In the genomic region with DNA sequence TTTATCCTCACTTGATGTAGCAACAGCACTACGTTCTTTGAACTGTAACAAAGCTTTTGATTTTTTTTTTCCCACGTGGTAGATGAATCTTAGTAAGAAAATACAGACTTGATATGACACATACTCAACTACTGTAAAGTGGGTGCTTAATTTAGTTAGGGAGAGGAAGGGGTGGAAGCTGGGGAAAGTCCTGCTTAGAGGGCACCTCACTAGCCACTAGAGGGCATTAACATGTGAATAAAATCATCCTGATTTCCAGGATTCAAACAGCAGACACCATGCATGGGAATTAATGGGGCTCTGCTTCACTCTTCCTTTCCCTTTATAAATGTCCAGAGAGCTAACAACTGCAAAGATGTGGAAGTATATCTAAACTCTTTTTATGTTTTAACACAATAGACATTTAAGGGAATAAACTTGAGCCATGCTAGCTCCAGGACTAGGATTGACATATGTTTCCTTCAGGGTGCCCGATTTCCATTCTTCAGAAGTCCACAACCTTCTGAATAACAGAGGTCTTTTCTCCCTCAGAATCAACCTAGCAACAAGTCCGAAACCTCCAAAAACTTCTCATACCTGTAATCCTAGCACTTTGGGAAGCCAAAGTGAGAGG, we compare ENCODE assay signal across 8 cellular contexts.
DNase-seq lines count a peak whose midpoint lies in the region; ATAC-seq, FAIRE-seq and TF ChIP-seq lines count a peak whose summit lies in the region.

No MANE protein-coding gene starts in this region.

- peaks cover 62% of the 10 kb centered on the region for H3K4me1 Mint-ChIP-seq in dendritic cell treated with granulocyte-macrophage colony-stimulating factor and Interleukin-4, amounts not matched to agents 40 ng/mL and 50 ng/mL, for 4 days (ENCODE audit: low read depth)

- TF ChIP-seq CTCF in BJ (IDR thresholded peaks at IDR 0.05; ENCODE audit: insufficient read depth, low read depth, low read length), result peak; percentile 62

- no peaks in the 10 kb centered on the region for H3K27me3 ChIP-seq in BJ (ENCODE audit: control insufficient read depth, insufficient read depth, low read length)

- no peak overlapping the region for H3K4me3 ChIP-seq in BJ (ENCODE audit: low read depth, low read length)

- peak overlapping the region; percentile 83 for H3K27ac Mint-ChIP-seq in dendritic cell treated with granulocyte-macrophage colony-stimulating factor and Interleukin-4, amounts not matched to agents 40 ng/mL and 50 ng/mL, for 4 days

- CTCF ChIA-PET in BJ (lab: Yijun Ruan, JAX), result interaction anchor here (0.5 to 8.3 kb wide), 33 partner anchors 8 to 579 kb away, joined by 3 to 79 read pairs (median 4); partner anchors contain the start of gene ATXN1

- peaks cover 54% of the 10 kb centered on the region for H3K36me3 Mint-ChIP-seq in dendritic cell treated with granulocyte-macrophage colony-stimulating factor and Interleukin-4, amounts not matched to agents 40 ng/mL and 50 ng/mL, for 4 days (ENCODE audit: low read depth)

- H3K36me3 ChIP-seq in BJ (ENCODE audit: control insufficient read depth, insufficient read depth, low read length), result peaks cover 4% of the 10 kb centered on the region

- intact Hi-C loops in dendritic cell treated with granulocyte-macrophage colony-stimulating factor and Interleukin-4, amounts not matched to agents 40 ng/mL and 50 ng/mL, for 4 days (cut with micrococcal nuclease), result loop anchor here (5.0 to 10.0 kb wide), 2 partner anchors 74 to 251 kb away; partner anchors contain the start of gene ATXN1

- no peak overlapping the region for H3K4me3 Mint-ChIP-seq in dendritic cell treated with granulocyte-macrophage colony-stimulating factor and Interleukin-4, amounts not matched to agents 40 ng/mL and 50 ng/mL, for 4 days

- FAIRE-seq in GM18507 (lab: Jason Lieb, UNC), result peak; percentile 82

- H3K9me3 Mint-ChIP-seq in dendritic cell treated with granulocyte-macrophage colony-stimulating factor and Interleukin-4, amounts not matched to agents 40 ng/mL and 50 ng/mL, for 4 days, result no peaks in the 10 kb centered on the region

- POLR2A ChIA-PET in BJ (lab: Charles Lee), result no interaction called here

- no peaks in the 10 kb centered on the region for H3K27me3 Mint-ChIP-seq in dendritic cell treated with granulocyte-macrophage colony-stimulating factor and Interleukin-4, amounts not matched to agents 40 ng/mL and 50 ng/mL, for 4 days

- DNase-seq in BJ (ENCODE audit: low read depth) (no peak), GM18507 (ENCODE audit: extremely low spot score, insufficient read length, low read depth) (no peak), RKO (ENCODE audit: low spot score) (peak; percentile 52), midbrain (lab: John Stamatoyannopoulos, UW) (peak; percentile 71), NCI-H1048 (lab: John Stamatoyannopoulos, UW) (no peak), NCI-H2171 treated with DMSO at 0.1 percent for 48 hours (lab: John Stamatoyannopoulos, UW) (no peak)

- no peak for ATAC-seq in HG03442 (IDR thresholded peaks at IDR 0.05; ENCODE audit: unreplicated experiment)

Comparison
In these comparisons a context has a peak if more than half of its experiments do, and no peak if none do; other contexts are left out.
1. DNase-seq: peak in RKO (single experiment) and midbrain (single experiment); none in BJ (single experiment), GM18507 (single experiment), NCI-H1048 (single experiment) and NCI-H2171 treated with DMSO at 0.1 percent for 48 hours (single experiment).